ENCODE assay signal across 8 cellular contexts in genomic region chr14:103529383-103530365, GRCh38. TPM values are rescaled to one million over a fixed set of nuclear protein-coding genes. Genes with fewer than 3 reads are reported as not detected.
DNase-seq lines count a peak whose midpoint lies in the region; ATAC-seq and TF ChIP-seq lines count a peak whose summit lies in the region.

No MANE protein-coding gene starts in this region.

- no peaks in the 10 kb centered on the region for H3K36me3 Mint-ChIP-seq in activated naive CD4-positive, alpha-beta T cell treated with anti-CD3 and anti-CD28 coated beads, Interleukin-2, amount 50 U/mL, for 24 hours

- H3K36me3 ChIP-seq in lower lobe of right lung (peaks cover 8% of the 10 kb centered on the region), urinary bladder (ENCODE audit: insufficient read depth) (no peaks in the 10 kb centered on the region)

- H3K27ac ChIP-seq in lower lobe of right lung, result peak overlapping the region; percentile 92
- no peak overlapping the region for H3K27ac ChIP-seq in urinary bladder (ENCODE audit: low read depth)

- H3K4me1 Mint-ChIP-seq in activated naive CD4-positive, alpha-beta T cell treated with anti-CD3 and anti-CD28 coated beads, Interleukin-2, amount 50 U/mL, for 24 hours, result peaks cover 34% of the 10 kb centered on the region

- ATAC-seq in lower lobe of right lung (no peak), GM19467 (IDR thresholded peaks at IDR 0.05; ENCODE audit: unreplicated experiment) (no peak), HG02571 (IDR thresholded peaks at IDR 0.05; ENCODE audit: unreplicated experiment) (no peak)

- no peak for TF ChIP-seq CTCF in astrocyte of the spinal cord (IDR thresholded peaks at IDR 0.05; ENCODE audit: low read depth, low read length)
- no peak for TF ChIP-seq CTCF in lower lobe of right lung (IDR thresholded peaks at IDR 0.05)

- in situ Hi-C loops in astrocyte of the spinal cord (cut with HindIII; ENCODE audit: low sequenced_read_pairs), result no loop called here

- no peaks in the 10 kb centered on the region for H3K9me3 Mint-ChIP-seq in activated naive CD4-positive, alpha-beta T cell treated with anti-CD3 and anti-CD28 coated beads, Interleukin-2, amount 50 U/mL, for 24 hours

- H3K9me3 ChIP-seq in lower lobe of right lung, result no peaks in the 10 kb centered on the region

- H3K4me1 ChIP-seq in lower lobe of right lung (peaks cover 49% of the 10 kb centered on the region), urinary bladder (ENCODE audit: insufficient read depth) (peaks cover 8% of the 10 kb centered on the region)

- peak overlapping the region; percentile 97 for H3K4me3 Mint-ChIP-seq in activated naive CD4-positive, alpha-beta T cell treated with anti-CD3 and anti-CD28 coated beads, Interleukin-2, amount 50 U/mL, for 24 hours

- peak overlapping the region; percentile 92 for H3K4me3 ChIP-seq in astrocyte of the spinal cord (ENCODE audit: low read depth, low read length)
- H3K4me3 ChIP-seq in lower lobe of right lung, result peak overlapping the region; percentile 98
- H3K4me3 ChIP-seq in urinary bladder (ENCODE audit: low read depth, low read length), result peak overlapping the region; percentile 75

- H3K27me3 Mint-ChIP-seq in activated naive CD4-positive, alpha-beta T cell treated with anti-CD3 and anti-CD28 coated beads, Interleukin-2, amount 50 U/mL, for 24 hours, result no peaks in the 10 kb centered on the region

- intact Hi-C loops in lower lobe of right lung (cut with DNase I), result no loop called here

- DNase-seq in activated naive CD4-positive, alpha-beta T cell treated with anti-CD3 and anti-CD28 coated beads, Interleukin-2, amount 50 U/mL, for 16 hours, result no peak
- DNase-seq in astrocyte of the spinal cord (ENCODE audit: low read depth, low spot score) (no peak), lower lobe of right lung (no peak), dermis blood vessel endothelial cell (no peak)

- no peaks in the 10 kb centered on the region for H3K27me3 ChIP-seq in lower lobe of right lung (ENCODE audit: low read depth)

- 50% methylated on average over 42 of the region's 42 CpGs for WGBS in urinary bladder

- peak overlapping the region; percentile 99 for H3K27ac Mint-ChIP-seq in activated naive CD4-positive, alpha-beta T cell treated with anti-CD3 and anti-CD28 coated beads, Interleukin-2, amount 50 U/mL, for 24 hours

RNA-seq across cellular contexts. Expression of gene TRMT61A, which starts 0.7 kb away (rescaled TPM):
- total RNA-seq in lower lobe of right lung (11.0 TPM), urinary bladder (5.7 TPM), dermis blood vessel endothelial cell (5.6 and 7.5 TPM in 2 replicates)
- 35.0 TPM for polyA plus RNA-seq in urinary bladder

RNA-seq across cellular contexts. Expression of gene CKB, which starts 7.0 kb away (rescaled TPM):
- total RNA-seq in lower lobe of right lung (115 TPM), urinary bladder (121 TPM), dermis blood vessel endothelial cell (2.6 and 3.2 TPM in 2 replicates)
- 1,521 TPM for polyA plus RNA-seq in urinary bladder

RNA-seq across cellular contexts. Expression of gene BAG5, which starts 32.8 kb away (rescaled TPM):
- total RNA-seq in lower lobe of right lung (29.8 TPM), urinary bladder (29.8 TPM), dermis blood vessel endothelial cell (34.8 and 35.4 TPM in 2 replicates)
- polyA plus RNA-seq in urinary bladder, result 18.1 TPM

RNA-seq across cellular contexts. Expression of gene COA8, which starts 33.1 kb away (rescaled TPM):
- total RNA-seq in lower lobe of right lung, result 33.0 TPM
- total RNA-seq in urinary bladder, result 37.0 TPM
- 52.4 TPM for polyA plus RNA-seq in urinary bladder
- total RNA-seq in dermis blood vessel endothelial cell, result 24.7 and 26.5 TPM in 2 replicates

Comparison
In these comparisons a context has a peak if more than half of its experiments do, and no peak if none do; other contexts are left out.
1. RNA of gene CKB, which starts 7.0 kb away (total RNA-seq): 121 TPM in urinary bladder (single experiment) and 115 TPM in lower lobe of right lung (single experiment); 2.6 to 3.2 TPM in dermis blood vessel endothelial cell; every median in the first group is over 10 times any median in the second.
2. Peak in every context shown above with its lines, with median percentiles within 50 percentile points of each other: H3K4me3 ChIP-seq.